ENCODE assay signal across 17 cellular contexts in the genomic region with DNA sequence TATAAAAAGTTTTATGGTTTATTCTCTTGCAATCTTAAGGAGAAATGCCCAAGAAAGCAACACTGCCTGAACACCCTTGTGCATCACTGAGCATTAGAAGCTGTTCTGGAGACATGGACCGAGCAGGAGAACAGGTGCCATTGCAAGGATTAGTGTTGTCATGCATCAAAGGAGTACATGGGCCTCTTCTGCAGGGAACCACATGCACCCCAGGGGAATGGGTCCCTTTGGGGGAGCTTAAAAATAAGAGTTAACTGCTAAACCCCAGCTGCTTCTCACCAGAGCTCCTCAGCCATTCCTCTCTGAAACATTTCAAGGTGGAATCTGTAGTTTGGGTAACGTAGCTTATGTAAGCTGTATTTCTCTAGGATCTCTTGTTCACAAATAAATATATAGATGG.
"Had no signal": no experiment of that assay in that cellular context is flagged by ENCODE, and none has a peak within 500 bp of the region (broad histone marks: within the 10 kb centered on the region; RNA-seq: fewer than 3 reads in every experiment).

No MANE protein-coding gene starts in this region.

- H3K4me3 ChIP-seq: coronary artery, heart right ventricle, left lung, lung, sigmoid colon, skin epidermis, stomach had no signal

- H3K4me1 ChIP-seq: left lung had no signal

- DNase-seq: effector CD4-positive, alpha-beta T cell; endodermal cell; erythroblast; heart right ventricle; hypothalamus; left lung; mesenchymal stem cell; midbrain; sigmoid colon; stimulated activated CD4-positive, alpha-beta T cell treated with anti-CD3 and anti-CD28 coated beads, Interleukin-12 subunit alpha, Interleukin-12 subunit beta, amount 100 ng/mL, for 4 hours; stimulated activated naive CD4-positive, alpha-beta T cell; stomach; trophoblast cell had no signal

- H3K4me3 Mint-ChIP-seq: endodermal cell; natural killer cell treated with Interleukin-12 subunit alpha and Interleukin-12 subunit beta and Interleukin-15 and Interleukin-18, amount 100 ng/mL, for 72 hours had no signal

- H3K4me1 Mint-ChIP-seq: endodermal cell had no signal

- H3K36me3 ChIP-seq: heart right ventricle, left lung, sigmoid colon, stomach had no signal

- H3K27me3 ChIP-seq: heart right ventricle, left lung, sigmoid colon, stomach had no signal

- H3K9me3 ChIP-seq: heart right ventricle, left lung, sigmoid colon, stomach had no signal

- H3K9me3 Mint-ChIP-seq: endodermal cell had no signal

- H3K27me3 Mint-ChIP-seq: natural killer cell treated with Interleukin-12 subunit alpha and Interleukin-12 subunit beta and Interleukin-15 and Interleukin-18, amount 100 ng/mL, for 72 hours had no signal

- H3K36me3 Mint-ChIP-seq: natural killer cell treated with Interleukin-12 subunit alpha and Interleukin-12 subunit beta and Interleukin-15 and Interleukin-18, amount 100 ng/mL, for 72 hours had no signal

- H3K27ac ChIP-seq: left lung, skin epidermis had no signal

- H3K27ac Mint-ChIP-seq: endodermal cell; natural killer cell treated with Interleukin-12 subunit alpha and Interleukin-12 subunit beta and Interleukin-15 and Interleukin-18, amount 100 ng/mL, for 72 hours had no signal

- ATAC-seq: left lung; natural killer cell treated with Interleukin-12 subunit alpha and Interleukin-12 subunit beta and Interleukin-15 and Interleukin-18, amount 100 ng/mL, for 72 hours had no signal
